ENCODE assay signal across 16 cellular contexts in the genomic region with DNA sequence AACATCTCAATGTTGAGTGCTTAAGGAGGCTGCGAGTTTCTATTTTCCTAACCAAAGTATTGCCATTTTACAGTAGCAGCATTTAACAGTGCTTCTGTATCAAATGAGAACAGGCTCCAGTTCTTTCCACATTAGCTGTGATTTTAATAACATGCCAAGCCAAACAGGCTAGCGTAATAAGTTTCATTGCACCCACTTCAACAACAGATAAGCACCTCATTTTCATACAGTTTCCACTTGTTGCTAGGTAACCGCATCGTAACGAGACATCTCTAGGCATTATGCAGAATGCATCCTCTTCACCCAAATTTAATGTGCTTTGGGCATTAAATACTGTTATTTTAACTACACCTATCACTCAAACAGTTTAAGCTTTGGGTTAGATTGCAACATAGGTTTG.
"Had no signal": no experiment of that assay in that cellular context is flagged by ENCODE, and none has a peak within 500 bp of the region (broad histone marks: within the 10 kb centered on the region; RNA-seq: fewer than 3 reads in every experiment).

No MANE protein-coding gene starts in this region.

- ATAC-seq: activated T-helper 17 cell treated with anti-CD3 and anti-CD28 coated beads, Interleukin-2, amount 50 U/mL, for 72 hours; stimulated activated naive B cell treated with anti-CD40 and anti-IgM and Interleukin-4, amounts not matched to agents 10 μg/mL and 1 μg/mL and 100 μg/mL, for 72 hours had no signal

- DNase-seq: activated CD4-positive, alpha-beta T cell treated with anti-CD3 and anti-CD28 coated beads for 1 hour; activated CD4-positive, alpha-beta T cell treated with anti-CD3 and anti-CD28 coated beads, Interleukin-2, amount 50 U/mL, for 48 hours; activated naive CD4-positive, alpha-beta T cell treated with Interleukin-2 at 50 U/mL for 16 hours; anterior cingulate cortex; brain microvascular endothelial cell; cortex of kidney; effector CD4-positive, alpha-beta T cell; lower lobe of right lung; nucleus accumbens; posterior cingulate gyrus; retina; stimulated activated CD4-positive, alpha-beta T cell treated with anti-CD3 and anti-CD28 coated beads, Interleukin-2, amount 100 ng/mL, for 48 hours; stimulated activated naive B cell treated with anti-CD40 and anti-IgM and Interleukin-4, amounts not matched to agents 10 μg/mL and 1 μg/mL and 100 μg/mL, for 72 hours; tibial artery; uterus had no signal
